ENCODE assay signal across 9 cellular contexts in the genomic region with DNA sequence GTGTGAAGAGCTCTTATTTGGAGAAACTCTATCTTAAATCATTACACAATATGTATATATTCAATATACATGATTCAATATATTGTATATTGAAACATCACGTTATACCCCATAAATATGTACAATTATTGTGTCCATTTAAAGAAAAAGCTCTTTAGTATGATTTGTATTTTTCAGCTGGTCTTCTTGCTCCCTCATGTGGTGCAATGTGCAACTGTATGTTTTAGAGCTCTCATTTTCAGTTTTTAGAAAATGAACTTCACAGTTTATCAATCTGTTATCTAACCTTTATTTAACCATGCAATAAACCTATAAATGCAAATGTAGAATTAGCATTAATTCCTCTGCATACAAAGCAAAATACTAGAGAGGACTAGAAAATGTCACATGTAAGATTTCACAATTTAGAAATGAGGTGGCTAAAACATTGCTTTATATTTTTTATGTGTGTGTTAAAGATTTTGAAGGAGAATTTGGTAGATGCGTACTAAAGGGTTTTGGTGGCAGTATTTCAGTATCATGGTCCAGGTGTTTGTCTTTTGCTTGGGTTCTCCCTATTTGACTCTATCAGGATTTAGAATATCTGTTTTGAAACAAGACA.
A peak's percentile ranks its signal among the peaks of the same experiment; 100 is the strongest.
DNase-seq lines count a peak whose midpoint lies in the region; ATAC-seq and TF ChIP-seq lines count a peak whose summit lies in the region.
"Had no signal": no experiment of that assay in that cellular context is flagged by ENCODE, and none has a peak within 500 bp of the region (broad histone marks: within the 10 kb centered on the region; RNA-seq: fewer than 3 reads in every experiment).

No MANE protein-coding gene starts in this region.

- H3K36me3 ChIP-seq in psoas muscle (ENCODE audit: insufficient read depth in 1 of 2, low read depth in 1 of 2) = no peaks in the 10 kb centered on the region
- H3K36me3 ChIP-seq: BLaER1 had no signal

- TF ChIP-seq CTCF in dorsolateral prefrontal cortex (IDR thresholded peaks at IDR 0.05 in 54 of 56, conservative IDR thresholded peaks at IDR 0.05 in 2 of 56; ENCODE audit: low read depth in 1 of 56, partially characterized antibody in 56 of 56) (peak; percentile 50 to 85 (median 71)), psoas muscle (IDR thresholded peaks at IDR 0.05) (peak; percentile 40)

- DNase-seq in NCI-H1105 treated with DMSO at 0.1 percent for 48 hours (lab: John Stamatoyannopoulos, UW) (peak; percentile 2), NCI-H1105 (lab: John Stamatoyannopoulos, UW) (no peak), MV-4-11 (lab: John Stamatoyannopoulos, UW) (peak; percentile 15), dorsolateral prefrontal cortex (no peak), psoas muscle (no peak)

- peaks cover 12% of the 10 kb centered on the region for H3K4me1 ChIP-seq in psoas muscle

- H3K27me3 ChIP-seq in dorsolateral prefrontal cortex = no peaks in the 10 kb centered on the region
- no peaks in the 10 kb centered on the region for H3K27me3 ChIP-seq in psoas muscle (ENCODE audit: insufficient read depth in 3 of 3, low read length in 2 of 3)
- H3K27me3 ChIP-seq: BLaER1 had no signal

- H3K4me3 ChIP-seq in dorsolateral prefrontal cortex (peak overlapping the region in 4 of 59 donors; percentile 1 to 19 (median 4)), psoas muscle (no peak overlapping the region)
- H3K4me3 ChIP-seq: BLaER1 had no signal

- WGBS in psoas muscle, 3 donors = 54 to 63% (median 58%) methylated on average over 2 of the region's 2 CpGs

- intact Hi-C loops in dorsolateral prefrontal cortex (cut with DNase I) (loop anchor here (5.0 to 10.0 kb wide), 4 partner anchors 40 to 450 kb away; a partner anchor contains a TSS), psoas muscle (cut with DNase I) (no loop called here)

- ATAC-seq in psoas muscle (no peak), HG03457 (IDR thresholded peaks at IDR 0.05; ENCODE audit: unreplicated experiment) (no peak), GM21717 (IDR thresholded peaks at IDR 0.05; ENCODE audit: unreplicated experiment) (no peak), GM19452 (IDR thresholded peaks at IDR 0.05; ENCODE audit: unreplicated experiment) (no peak)

- H3K27ac ChIP-seq in dorsolateral prefrontal cortex (peak overlapping the region in 53 of 59 donors; percentile 6 to 92 (median 71)), psoas muscle (no peak overlapping the region)
- H3K27ac ChIP-seq: BLaER1 had no signal

- no peaks in the 10 kb centered on the region for H3K9me3 ChIP-seq in psoas muscle
- H3K9me3 ChIP-seq: BLaER1 had no signal

Comparison
In these comparisons a context has a peak if more than half of its experiments do, and no peak if none do; other contexts are left out.
1. DNase-seq: peak in NCI-H1105 treated with DMSO at 0.1 percent for 48 hours (single experiment) and MV-4-11 (single experiment); none in NCI-H1105 (single experiment), dorsolateral prefrontal cortex (0 of 10) and psoas muscle (0 of 2).
2. intact Hi-C loops: an anchor here in dorsolateral prefrontal cortex (5.0 to 10.0 kb wide); none called in psoas muscle.